ENCODE assay signal across 19 cellular contexts in genomic region chr2:18247282-18248110, GRCh38.
DNase-seq lines count a peak whose midpoint lies in the region; ATAC-seq, FAIRE-seq and TF ChIP-seq lines count a peak whose summit lies in the region.
"Had no signal": no experiment of that assay in that cellular context is flagged by ENCODE, and none has a peak within 500 bp of the region (broad histone marks: within the 10 kb centered on the region; RNA-seq: fewer than 3 reads in every experiment).

No MANE protein-coding gene starts in this region.

- no peaks in the 10 kb centered on the region for H3F3A ChIP-seq in neural progenitor cell (ENCODE audit: low read depth)

- H3K4me2 ChIP-seq in endothelial cell of umbilical vein (ENCODE audit: insufficient read depth, low read length): no peak overlapping the region
- no peak overlapping the region for H3K4me2 ChIP-seq in neural progenitor cell
- H3K4me2 ChIP-seq: KMS-11 had no signal

- TF ChIP-seq POLR2A in endothelial cell of umbilical vein (IDR thresholded peaks at IDR 0.05; ENCODE audit: low read depth, low read length): no peak

- H3K9me3 ChIP-seq in endothelial cell of umbilical vein (replicated peaks; ENCODE audit: control insufficient read depth, insufficient read depth, low read length): no peaks in the 10 kb centered on the region
- no peaks in the 10 kb centered on the region for H3K9me3 ChIP-seq in neural progenitor cell (ENCODE audit: low read depth)

- no peak overlapping the region for H3K4me3 Mint-ChIP-seq in neural progenitor cell

- dilution Hi-C loops in endothelial cell of umbilical vein (cut with MboI; ENCODE audit: extremely low pct_ligation_motif_present, low sequenced_read_pairs): no loop called here

- H3K9me1 ChIP-seq in endothelial cell of umbilical vein (replicated peaks; ENCODE audit: control insufficient read depth, extremely low read depth, insufficient read depth, low read length): no peaks in the 10 kb centered on the region

- H4K20me1 ChIP-seq in endothelial cell of umbilical vein (replicated peaks; ENCODE audit: control insufficient read depth, extremely low read depth, insufficient read depth, low read length) (no peaks in the 10 kb centered on the region), neural progenitor cell (ENCODE audit: low read depth) (no peaks in the 10 kb centered on the region)

- TF ChIP-seq CTCF in endothelial cell of umbilical vein (IDR thresholded peaks at IDR 0.05; ENCODE audit: extremely low read depth in 1 of 2, insufficient read depth in 1 of 2, low read depth in 1 of 2, low read length in 2 of 2): no peak
- no peak for TF ChIP-seq CTCF in neural progenitor cell (IDR thresholded peaks at IDR 0.05)

- H3K27ac Mint-ChIP-seq in neural progenitor cell: no peak overlapping the region

- no peaks in the 10 kb centered on the region for H3K9me3 Mint-ChIP-seq in neural progenitor cell

- no peaks in the 10 kb centered on the region for H3K4me1 Mint-ChIP-seq in neural progenitor cell

- no peaks in the 10 kb centered on the region for H3K36me3 Mint-ChIP-seq in neural progenitor cell

- H3K79me2 ChIP-seq in endothelial cell of umbilical vein (ENCODE audit: control insufficient read depth, insufficient read depth, low read length) (no peaks in the 10 kb centered on the region), neural progenitor cell (ENCODE audit: low read depth) (no peaks in the 10 kb centered on the region)

- no peak for FAIRE-seq in endothelial cell of umbilical vein (lab: Jason Lieb, UNC)
- FAIRE-seq in RCC 7860 (lab: Jason Lieb, UNC): no peak
- FAIRE-seq: A204.1, HepG2 had no signal

- peak; percentile 1 for DNase-seq in NCI-H1105 treated with DMSO at 0.1 percent for 48 hours (lab: John Stamatoyannopoulos, UW)
- DNase-seq in NCI-H1105 (lab: John Stamatoyannopoulos, UW): no peak
- peak; percentile 33 for DNase-seq in COR-L47 (lab: John Stamatoyannopoulos, UW)
- DNase-seq in NCI-H345 treated with DMSO at 0.1 percent for 48 hours (lab: John Stamatoyannopoulos, UW; ENCODE audit: unreplicated experiment): peak; percentile 63
- peak; percentile 19 for DNase-seq in endothelial cell of umbilical vein (ENCODE audit: low read depth, low spot score)
- DNase-seq in neural progenitor cell (ENCODE audit: low spot score): no peak
- no peak for DNase-seq in RCC 7860 (ENCODE audit: low spot score)
- DNase-seq: GOT3, MM.1S, NCI-H1417 treated with DMSO at 0.1 percent for 48 hours, NCI-H2081 treated with DMSO at 0.1 percent for 48 hours, NCI-H510A, OCI-M1, T-helper 9 cell had no signal

- CTCF ChIA-PET in endothelial cell of umbilical vein (lab: Charles Lee): interaction anchor here (0.6 to 2.0 kb wide), 6 partner anchors 9 to 131 kb away, joined by 3 to 7 read pairs (median 4); no protein-coding TSS in a partner anchor

- no TSS peak for BruUV-seq in endothelial cell of umbilical vein (replicated peaks; lab: Mats Ljungman, UMichigan)

- H3K27me3 ChIP-seq in endothelial cell of umbilical vein (ENCODE audit: control insufficient read depth in 2 of 2, insufficient read depth in 2 of 2, low read length in 2 of 2) (peaks cover 2 to 3% of the 10 kb centered on the region in 2 experiments), neural progenitor cell (no peaks in the 10 kb centered on the region)

- H3K27me3 Mint-ChIP-seq in neural progenitor cell (ENCODE audit: insufficient read depth, low read depth): peaks cover 2% of the 10 kb centered on the region

- H3K27ac ChIP-seq in endothelial cell of umbilical vein (ENCODE audit: insufficient read depth, low read depth, low read length) (no peak overlapping the region), neural progenitor cell (no peak overlapping the region)
- H3K27ac ChIP-seq: C4-2B, KMS-11 had no signal

- no peak overlapping the region for H3K4me3 ChIP-seq in endothelial cell of umbilical vein (replicated peaks in 1 of 3; ENCODE audit: insufficient read depth in 1 of 3, low read depth in 1 of 3, low read length in 3 of 3)
- no peak overlapping the region for H3K4me3 ChIP-seq in neural progenitor cell

- no peaks in the 10 kb centered on the region for H3K36me3 ChIP-seq in endothelial cell of umbilical vein (ENCODE audit: control insufficient read depth in 2 of 2, extremely low read depth in 1 of 2, insufficient read depth in 2 of 2, low read length in 2 of 2)
- no peaks in the 10 kb centered on the region for H3K36me3 ChIP-seq in neural progenitor cell

- H3K9ac ChIP-seq in endothelial cell of umbilical vein (replicated peaks; ENCODE audit: extremely low read depth, insufficient read depth, low read length) (no peak overlapping the region), neural progenitor cell (no peak overlapping the region)
- H3K9ac ChIP-seq: KMS-11 had no signal

- no peaks in the 10 kb centered on the region for H3K4me1 ChIP-seq in endothelial cell of umbilical vein (ENCODE audit: control insufficient read depth, extremely low read depth, insufficient read depth, low read length)
- no peaks in the 10 kb centered on the region for H3K4me1 ChIP-seq in neural progenitor cell

- no peak overlapping the region for H2AFZ ChIP-seq in endothelial cell of umbilical vein (ENCODE audit: low read depth, low read length)
- H2AFZ ChIP-seq in neural progenitor cell (replicated peaks): no peak overlapping the region

- intact Hi-C loops in endothelial cell of umbilical vein (cut with micrococcal nuclease): no loop called here

- POLR2A ChIA-PET in endothelial cell of umbilical vein (lab: Charles Lee): no interaction called here

- ATAC-seq in HG02623 (IDR thresholded peaks at IDR 0.05; ENCODE audit: unreplicated experiment): no peak
- ATAC-seq: HepG2 had no signal

TF ChIP-seq in endothelial cell of umbilical vein, 7 proteins besides CTCF, POLR2A, EP300 and RAD21:
- TF ChIP-seq JUN (IDR thresholded peaks at IDR 0.05; ENCODE audit: borderline replicate concordance, insufficient read depth, insufficient read length, low read depth) (no peak), FOS (IDR thresholded peaks at IDR 0.05; ENCODE audit: borderline replicate concordance, insufficient read depth, low read length) (no peak), MAX (IDR thresholded peaks at IDR 0.05; ENCODE audit: insufficient read depth, insufficient read length) (no peak), GATA2 (IDR thresholded peaks at IDR 0.05; ENCODE audit: insufficient read depth, insufficient read length, low read depth, low read length) (no peak), EZH2 (IDR thresholded peaks at IDR 0.05; ENCODE audit: borderline replicate concordance, low read depth, low read length, severe bottlenecking) (no peak), POLR2AphosphoS5 (IDR thresholded peaks at IDR 0.05; ENCODE audit: insufficient read depth, low read depth, low read length) (no peak), MYC (IDR thresholded peaks at IDR 0.05; ENCODE audit: low read depth, low read length) (no peak)

Comparison
In these comparisons a context has a peak if more than half of its experiments do, and no peak if none do; other contexts are left out.
1. DNase-seq: peak in NCI-H1105 treated with DMSO at 0.1 percent for 48 hours (single experiment), COR-L47 (single experiment), NCI-H345 treated with DMSO at 0.1 percent for 48 hours (single experiment) and endothelial cell of umbilical vein (single experiment); none in NCI-H1105 (single experiment), neural progenitor cell (single experiment) and RCC 7860 (single experiment).